ENCODE assay signal across 1 cellular context in the genomic region with DNA sequence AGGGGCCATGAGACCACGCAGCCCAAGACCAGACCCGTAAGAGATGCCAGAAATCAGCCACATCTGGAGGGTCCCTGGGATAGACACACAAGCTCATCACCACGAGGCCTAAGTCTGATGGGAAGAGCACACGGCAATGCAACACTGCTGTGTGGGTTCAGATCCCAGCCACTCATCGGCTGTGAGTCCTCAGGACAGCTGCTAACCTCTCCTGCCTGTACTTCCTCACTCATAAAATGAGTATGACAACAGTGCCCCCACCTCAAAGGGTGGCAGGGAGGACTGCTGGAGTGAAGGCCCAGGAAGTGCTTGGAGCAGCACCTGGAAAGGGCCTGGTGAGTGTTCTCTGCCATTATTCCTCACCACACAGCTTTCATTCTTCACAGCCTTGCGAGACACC.
TF ChIP-seq lines count a peak whose summit lies in the region.

No MANE protein-coding gene starts in this region.

TF ChIP-seq in H1, 55 proteins besides CTCF, POLR2A, EP300 and RAD21:
- TF ChIP-seq CHD7 (IDR thresholded peaks at IDR 0.05; ENCODE audit: insufficient replicate concordance, low read length): no peak
- no peak for TF ChIP-seq SP1 (IDR thresholded peaks at IDR 0.05; ENCODE audit: low read depth, low read length)
- no peak for TF ChIP-seq CHD1 (IDR thresholded peaks at IDR 0.05; ENCODE audit: low read depth, low read length)
- TF ChIP-seq HDAC2 (IDR thresholded peaks at IDR 0.05; ENCODE audit: borderline replicate concordance in 1 of 2, low read depth in 2 of 2, low read length in 2 of 2): no peak
- TF ChIP-seq EGR1 (IDR thresholded peaks at IDR 0.05; ENCODE audit: borderline replicate concordance, low read depth, low read length): no peak
- no peak for TF ChIP-seq CBX8 (IDR thresholded peaks at IDR 0.05; ENCODE audit: borderline replicate concordance, low read depth, low read length)
- TF ChIP-seq MAX (IDR thresholded peaks at IDR 0.05): no peak
- no peak for TF ChIP-seq CTBP2 (IDR thresholded peaks at IDR 0.05; ENCODE audit: borderline replicate concordance, insufficient read depth, insufficient read length, low read length)
- no peak for TF ChIP-seq POU5F1 (IDR thresholded peaks at IDR 0.05; ENCODE audit: low read depth, low read length)
- TF ChIP-seq ASH2L (IDR thresholded peaks at IDR 0.05; ENCODE audit: low read length): no peak
- no peak for TF ChIP-seq KDM4A (IDR thresholded peaks at IDR 0.05; ENCODE audit: low read depth, low read length, severe bottlenecking)
- TF ChIP-seq TAF7 (optimal IDR thresholded peaks at IDR 0.05; ENCODE audit: borderline replicate concordance, low read depth, low read length): no peak
- TF ChIP-seq YY1 (IDR thresholded peaks at IDR 0.05; ENCODE audit: low read depth, low read length): no peak
- no peak for TF ChIP-seq SIRT6 (IDR thresholded peaks at IDR 0.05; ENCODE audit: low read length)
- TF ChIP-seq EZH2 (IDR thresholded peaks at IDR 0.05; ENCODE audit: low read depth, low read length, severe bottlenecking): no peak
